Comparison of ENCODE assay signal across 26 cellular contexts in genomic region chr5:74412064-74412463, GRCh38.
DNase-seq lines count a peak whose midpoint lies in the region; ATAC-seq, FAIRE-seq and TF ChIP-seq lines count a peak whose summit lies in the region.
"Had no signal": no experiment of that assay in that cellular context is flagged by ENCODE, and none has a peak within 500 bp of the region (broad histone marks: within the 10 kb centered on the region; RNA-seq: fewer than 3 reads in every experiment).

No MANE protein-coding gene starts in this region.

- H3K4me1 Mint-ChIP-seq in activated CD4-positive, alpha-beta T cell treated with anti-CD3 and anti-CD28 coated beads, Interleukin-2, amount 10 ng/mL, durations not matched to agents 24 days and 14 days, result peaks cover 2% of the 10 kb centered on the region

- no peak overlapping the region for H4K8ac ChIP-seq in neuronal stem cell (ENCODE audit: low read depth, low read length)

- no peak overlapping the region for H3K14ac ChIP-seq in neuronal stem cell (ENCODE audit: low read length)

- intact Hi-C loops in activated CD4-positive, alpha-beta T cell treated with anti-CD3 and anti-CD28 coated beads, Interleukin-2, amount 10 ng/mL, durations not matched to agents 24 days and 14 days (cut with micrococcal nuclease), result no loop called here
- intact Hi-C loops in pancreas (cut with DNase I), result no loop called here

- H3K27me3 ChIP-seq in H7 (ENCODE audit: control insufficient read depth, insufficient read depth, low read length) (no peaks in the 10 kb centered on the region), neuronal stem cell (ENCODE audit: control insufficient read depth in 3 of 3, insufficient read depth in 3 of 3, low read depth in 1 of 3, low read length in 3 of 3) (no peaks in the 10 kb centered on the region), pancreas (no peaks in the 10 kb centered on the region)
- H3K27me3 ChIP-seq: cardiac muscle cell, Peyer's patch, tibial nerve had no signal

- no peaks in the 10 kb centered on the region for H3K79me1 ChIP-seq in neuronal stem cell (ENCODE audit: low read depth, low read length)

- H3K9me3 Mint-ChIP-seq in activated CD4-positive, alpha-beta T cell treated with anti-CD3 and anti-CD28 coated beads, Interleukin-2, amount 10 ng/mL, durations not matched to agents 24 days and 14 days, result no peaks in the 10 kb centered on the region
- H3K9me3 Mint-ChIP-seq: activated CD4-positive, alpha-beta memory T cell treated with anti-CD3 and anti-CD28 coated beads for 36 hours; neural crest cell; T-helper 2 cell treated with Interferon-gamma antibody and Interleukin-4, amounts not matched to agents 5 μg/mL and 100 μg/mL, for 36 hours had no signal

- H3K27ac ChIP-seq in neuronal stem cell (replicated peaks; ENCODE audit: low read length), result no peak overlapping the region
- H3K27ac ChIP-seq in pancreas, result no peak overlapping the region
- H3K27ac ChIP-seq: cardiac muscle cell, Peyer's patch, tibial nerve had no signal

- no peak overlapping the region for H2BK120ac ChIP-seq in neuronal stem cell (ENCODE audit: low read depth, low read length)

- no peak for ATAC-seq in pancreas
- ATAC-seq: esophagus mucosa, HCT116, left cardiac atrium had no signal

- H3K27me3 Mint-ChIP-seq in activated CD4-positive, alpha-beta T cell treated with anti-CD3 and anti-CD28 coated beads, Interleukin-2, amount 10 ng/mL, durations not matched to agents 24 days and 14 days, result peaks cover 21% of the 10 kb centered on the region

- no peak overlapping the region for H3K4me2 ChIP-seq in neuronal stem cell (ENCODE audit: insufficient read depth, low read length, poor library complexity, severe bottlenecking)
- H3K4me2 ChIP-seq: smooth muscle cell had no signal

- no peak overlapping the region for H2BK12ac ChIP-seq in neuronal stem cell (ENCODE audit: low read length)

- H3K27ac Mint-ChIP-seq in activated CD4-positive, alpha-beta T cell treated with anti-CD3 and anti-CD28 coated beads, Interleukin-2, amount 10 ng/mL, durations not matched to agents 24 days and 14 days, result no peak overlapping the region
- H3K27ac Mint-ChIP-seq: activated CD4-positive, alpha-beta memory T cell treated with anti-CD3 and anti-CD28 coated beads for 36 hours; T-helper 2 cell treated with Interferon-gamma antibody and Interleukin-4, amounts not matched to agents 5 μg/mL and 100 μg/mL, for 36 hours had no signal

- no peak overlapping the region for H4K91ac ChIP-seq in neuronal stem cell (ENCODE audit: low read depth, low read length, poor library complexity)

- H3K4me3 ChIP-seq in H7 (ENCODE audit: insufficient read depth, low read depth, low read length) (no peak overlapping the region), neuronal stem cell (ENCODE audit: low read length in 2 of 2) (no peak overlapping the region), pancreas (no peak overlapping the region)
- H3K4me3 ChIP-seq: cardiac muscle cell, Peyer's patch, smooth muscle cell, tibial nerve had no signal

- DNase-seq in H7 (peak; percentile 18), NCI-H446 treated with DMSO at 0.1 percent for 48 hours (lab: John Stamatoyannopoulos, UW) (peak; percentile 59), ecto neural progenitor cell (ENCODE audit: low spot score) (peak; percentile 56), neuronal stem cell (ENCODE audit: low spot score) (peak; percentile 37), activated T-cell treated with anti-CD3 and anti-CD28 coated beads for 4 hours (no peak), pancreas (no peak)
- DNase-seq in activated CD4-positive, alpha-beta T cell treated with anti-CD3 and anti-CD28 coated beads, Interleukin-2, amount 10 ng/mL, durations not matched to agents 24 days and 14 days, result no peak
- DNase-seq: activated CD4-positive, alpha-beta memory T cell treated with anti-CD3 and anti-CD28 coated beads for 36 hours; AML-193; effector CD4-positive, alpha-beta T cell; EL; Kasumi-1; left cardiac atrium; NCI-H1092; NCI-H2081 treated with DMSO at 0.1 percent for 48 hours; NK-92 treated with Interleukin-12 subunit alpha and Interleukin-12 subunit beta, amount 100 ng/mL, for 24 hours; Peyer's patch; stimulated activated CD4-positive, alpha-beta T cell treated with anti-CD3 and anti-CD28 coated beads, Interleukin-2, amount 100 ng/mL, for 48 hours; stimulated activated naive CD4-positive, alpha-beta T cell treated with Interleukin-2 at 50 U/mL for 16 hours had no signal

- no peak overlapping the region for H3K4ac ChIP-seq in neuronal stem cell (ENCODE audit: low read length)

- no peaks in the 10 kb centered on the region for H3K36me3 Mint-ChIP-seq in activated CD4-positive, alpha-beta T cell treated with anti-CD3 and anti-CD28 coated beads, Interleukin-2, amount 10 ng/mL, durations not matched to agents 24 days and 14 days (ENCODE audit: low read depth)
- H3K36me3 Mint-ChIP-seq: activated CD4-positive, alpha-beta memory T cell treated with anti-CD3 and anti-CD28 coated beads for 36 hours had no signal

- no peak overlapping the region for H2AK5ac ChIP-seq in neuronal stem cell (ENCODE audit: low read depth, low read length)

- no peak overlapping the region for H3K4me3 Mint-ChIP-seq in activated CD4-positive, alpha-beta T cell treated with anti-CD3 and anti-CD28 coated beads, Interleukin-2, amount 10 ng/mL, durations not matched to agents 24 days and 14 days
- H3K4me3 Mint-ChIP-seq: activated CD4-positive, alpha-beta memory T cell treated with anti-CD3 and anti-CD28 coated beads for 36 hours; neural crest cell; T-helper 2 cell treated with Interferon-gamma antibody and Interleukin-4, amounts not matched to agents 5 μg/mL and 100 μg/mL, for 36 hours had no signal

- no peak for TF ChIP-seq CTCF in pancreas (IDR thresholded peaks at IDR 0.05)

- no peaks in the 10 kb centered on the region for H3K9me3 ChIP-seq in neuronal stem cell (replicated peaks in 1 of 2; ENCODE audit: control insufficient read depth in 2 of 2, insufficient read depth in 1 of 2, low read depth in 1 of 2, low read length in 2 of 2)
- no peaks in the 10 kb centered on the region for H3K9me3 ChIP-seq in pancreas
- H3K9me3 ChIP-seq: Peyer's patch, tibial nerve had no signal

- H2BK5ac ChIP-seq in neuronal stem cell (ENCODE audit: low read length), result no peak overlapping the region

- H2AFZ ChIP-seq in neuronal stem cell (ENCODE audit: low read length), result no peak overlapping the region

- H3K9ac ChIP-seq in neuronal stem cell (ENCODE audit: low read depth, low read length, poor library complexity), result no peak overlapping the region

- no peak overlapping the region for H3K18ac ChIP-seq in neuronal stem cell (ENCODE audit: low read length)

- no peak overlapping the region for H2BK15ac ChIP-seq in neuronal stem cell (ENCODE audit: low read length)

- H3K36me3 ChIP-seq in H7 (replicated peaks; ENCODE audit: control insufficient read depth, insufficient read depth, low read length) (no peaks in the 10 kb centered on the region), neuronal stem cell (replicated peaks in 1 of 2; ENCODE audit: control insufficient read depth in 2 of 2, insufficient read depth in 2 of 2, low read length in 2 of 2) (no peaks in the 10 kb centered on the region), pancreas (no peaks in the 10 kb centered on the region)
- H3K36me3 ChIP-seq: cardiac muscle cell, Peyer's patch, tibial nerve had no signal

- peaks cover 13 to 29% of the 10 kb centered on the region in 2 donors for H3K4me1 ChIP-seq in neuronal stem cell (ENCODE audit: control insufficient read depth in 2 of 2, insufficient read depth in 1 of 2, low read depth in 1 of 2, low read length in 2 of 2)
- peaks cover 16 to 29% (median 29%) of the 10 kb centered on the region in 3 donors for H3K4me1 ChIP-seq in pancreas

- FAIRE-seq in pancreas (lab: Jason Lieb, UNC), result no peak

- no peak overlapping the region for H3K23ac ChIP-seq in neuronal stem cell (ENCODE audit: low read depth, low read length, poor library complexity)

- WGBS in neuronal stem cell (ENCODE audit: extremely low coverage in 2 of 2, insufficient read length in 2 of 2, insufficient replicate concordance in 1 of 2), 2 donors, result no CpG with 5 or more reads among the region's 1 CpG
- WGBS in pancreas, 2 donors, result 0 to 44% methylated on average over 1 of the region's 1 CpG

Comparison
In these comparisons a context has a peak if more than half of its experiments do, and no peak if none do; other contexts are left out.
1. DNase-seq: peak in H7 (single experiment), NCI-H446 treated with DMSO at 0.1 percent for 48 hours (single experiment), ecto neural progenitor cell (single experiment) and neuronal stem cell (single experiment); none in activated CD4-positive, alpha-beta T cell treated with anti-CD3 and anti-CD28 coated beads, Interleukin-2, amount 10 ng/mL, durations not matched to agents 24 days and 14 days (single experiment), activated T-cell treated with anti-CD3 and anti-CD28 coated beads for 4 hours (single experiment) and pancreas (0 of 6).